ENCODE assay signal across 14 cellular contexts in genomic region chr6:7165736-7166296, GRCh38. TPM values are rescaled to one million over a fixed set of nuclear protein-coding genes. Genes with fewer than 3 reads are reported as not detected.
DNase-seq lines count a peak whose midpoint lies in the region; ATAC-seq and TF ChIP-seq lines count a peak whose summit lies in the region.
"Had no signal": no experiment of that assay in that cellular context is flagged by ENCODE, and none has a peak within 500 bp of the region (broad histone marks: within the 10 kb centered on the region; RNA-seq: fewer than 3 reads in every experiment).

No MANE protein-coding gene starts in this region.

- no peaks in the 10 kb centered on the region for H3K9me2 ChIP-seq in OCI-LY7 (ENCODE audit: insufficient read depth, low read length)

- peaks cover 4% of the 10 kb centered on the region for H3K4me1 Mint-ChIP-seq in T-helper 2 cell treated with Interferon-gamma antibody and Interleukin-4, amounts not matched to agents 5 μg/mL and 100 μg/mL, for 36 hours (ENCODE audit: low read depth)

- H3K27ac Mint-ChIP-seq in T-helper 2 cell treated with Interferon-gamma antibody and Interleukin-4, amounts not matched to agents 5 μg/mL and 100 μg/mL, for 36 hours, result no peak overlapping the region
- H3K27ac Mint-ChIP-seq: activated CD8-positive, alpha-beta T cell treated with anti-CD3 and anti-CD28 coated beads for 36 hours; stimulated activated naive B cell treated with anti-CD40 and anti-IgM and Interleukin-4, amounts not matched to agents 10 μg/mL and 1 μg/mL and 100 μg/mL, for 72 hours had no signal

- ATAC-seq in psoas muscle (no peak), GM18498 (IDR thresholded peaks at IDR 0.05; ENCODE audit: unreplicated experiment) (no peak)
- ATAC-seq: activated CD8-positive, alpha-beta T cell treated with anti-CD3 and anti-CD28 coated beads for 36 hours; stimulated activated naive B cell treated with anti-CD40 and anti-IgM and Interleukin-4, amounts not matched to agents 10 μg/mL and 1 μg/mL and 100 μg/mL, for 72 hours had no signal

- H2AFZ ChIP-seq in OCI-LY7 (ENCODE audit: low read length), result no peak overlapping the region

- TF ChIP-seq CTCF in Peyer's patch (IDR thresholded peaks at IDR 0.05) (no peak), psoas muscle (IDR thresholded peaks at IDR 0.05) (no peak), OCI-LY7 (conservative IDR thresholded peaks at IDR 0.05; ENCODE audit: low read length) (no peak)

- H4K20me1 ChIP-seq in OCI-LY7 (ENCODE audit: insufficient read depth, low read length), result 0 out of 2 replicates have a peak, but pooled peaks cover 5% of the 10 kb centered on the region

- H3K4me1 ChIP-seq in Peyer's patch (peaks cover 4 to 81% (median 19%) of the 10 kb centered on the region in 4 donors), psoas muscle (peaks cover 85% of the 10 kb centered on the region), OCI-LY7 (ENCODE audit: insufficient read depth, low read length, poor library complexity, severe bottlenecking) (peaks cover 5% of the 10 kb centered on the region)

- H3K79me2 ChIP-seq in OCI-LY7 (ENCODE audit: insufficient read depth, low read depth, low read length), result no peaks in the 10 kb centered on the region

- H3K36me3 ChIP-seq in Peyer's patch, result no peaks in the 10 kb centered on the region
- no peaks in the 10 kb centered on the region for H3K36me3 ChIP-seq in psoas muscle (ENCODE audit: insufficient read depth in 1 of 2, low read depth in 1 of 2)
- H3K36me3 ChIP-seq in OCI-LY7 (ENCODE audit: insufficient read depth, low read length), result no peaks in the 10 kb centered on the region

- no TSS peak for BruUV-seq in OCI-LY7 (replicated peaks; lab: Mats Ljungman, UMichigan)

- POLR2A ChIA-PET in OCI-LY7 (lab: Charles Lee), result interaction anchor here (0.5 to 0.7 kb wide), 2 partner anchors 19 to 1558 kb away, joined by 3 read pairs; no protein-coding TSS in a partner anchor

- peaks cover 10% of the 10 kb centered on the region for H3K36me3 Mint-ChIP-seq in T-helper 2 cell treated with Interferon-gamma antibody and Interleukin-4, amounts not matched to agents 5 μg/mL and 100 μg/mL, for 36 hours (ENCODE audit: low read depth)

- no peak for TF ChIP-seq POLR2A in Peyer's patch (IDR thresholded peaks at IDR 0.05)

- DNase-seq in D341Med (ENCODE audit: low spot score) (peak; percentile 47), Peyer's patch (no peak), glomerular visceral epithelial cell (ENCODE audit: extremely low spot score) (peak; percentile 69), psoas muscle (no peak), OCI-LY7 (ENCODE audit: low spot score) (no peak)
- no peak for DNase-seq in activated CD4-positive, alpha-beta T cell treated with anti-CD3 and anti-CD28 coated beads for 48 hours
- no peak for DNase-seq in T-helper 2 cell treated with Interferon-gamma antibody and Interleukin-4, amounts not matched to agents 5 μg/mL and 100 μg/mL, for 36 hours (ENCODE audit: low spot score)
- DNase-seq: activated CD8-positive, alpha-beta T cell treated with anti-CD3 and anti-CD28 coated beads for 36 hours; amniotic stem cell; NCI-H1105; stimulated activated CD4-positive, alpha-beta T cell treated with anti-CD3 and anti-CD28 coated beads, Interleukin-12 subunit alpha, Interleukin-12 subunit beta, amount 100 ng/mL, for 4 hours; stimulated activated naive B cell treated with anti-CD40 and anti-IgM and Interleukin-4, amounts not matched to agents 10 μg/mL and 1 μg/mL and 100 μg/mL, for 72 hours had no signal

- H3K27ac ChIP-seq in Peyer's patch (peak overlapping the region in 3 of 4 donors; percentile 12 to 68 (median 51)), psoas muscle (peak overlapping the region; percentile 81), OCI-LY7 (ENCODE audit: low read depth, low read length, poor library complexity, severe bottlenecking) (no peak overlapping the region)

- H3K9me3 Mint-ChIP-seq in T-helper 2 cell treated with Interferon-gamma antibody and Interleukin-4, amounts not matched to agents 5 μg/mL and 100 μg/mL, for 36 hours, result no peaks in the 10 kb centered on the region
- H3K9me3 Mint-ChIP-seq: activated CD8-positive, alpha-beta T cell treated with anti-CD3 and anti-CD28 coated beads for 36 hours; stimulated activated naive B cell treated with anti-CD40 and anti-IgM and Interleukin-4, amounts not matched to agents 10 μg/mL and 1 μg/mL and 100 μg/mL, for 72 hours had no signal

- no peak overlapping the region for H3K4me3 Mint-ChIP-seq in T-helper 2 cell treated with Interferon-gamma antibody and Interleukin-4, amounts not matched to agents 5 μg/mL and 100 μg/mL, for 36 hours
- H3K4me3 Mint-ChIP-seq: activated CD8-positive, alpha-beta T cell treated with anti-CD3 and anti-CD28 coated beads for 36 hours; stimulated activated naive B cell treated with anti-CD40 and anti-IgM and Interleukin-4, amounts not matched to agents 10 μg/mL and 1 μg/mL and 100 μg/mL, for 72 hours had no signal

- H3K4me3 ChIP-seq in Peyer's patch (no peak overlapping the region), psoas muscle (no peak overlapping the region), OCI-LY7 (ENCODE audit: low read depth, low read length, poor library complexity, severe bottlenecking) (no peak overlapping the region)
- H3K4me3 ChIP-seq: lung had no signal

- no peaks in the 10 kb centered on the region for H3K27me3 Mint-ChIP-seq in T-helper 2 cell treated with Interferon-gamma antibody and Interleukin-4, amounts not matched to agents 5 μg/mL and 100 μg/mL, for 36 hours (ENCODE audit: low read depth)
- H3K27me3 Mint-ChIP-seq: activated CD8-positive, alpha-beta T cell treated with anti-CD3 and anti-CD28 coated beads for 36 hours; stimulated activated naive B cell treated with anti-CD40 and anti-IgM and Interleukin-4, amounts not matched to agents 10 μg/mL and 1 μg/mL and 100 μg/mL, for 72 hours had no signal

- CTCF ChIA-PET in OCI-LY7 (lab: Charles Lee; ENCODE audit: unreplicated experiment), result no interaction called here

- H3K9me3 ChIP-seq in Peyer's patch (no peaks in the 10 kb centered on the region), psoas muscle (no peaks in the 10 kb centered on the region), OCI-LY7 (ENCODE audit: low read length) (no peaks in the 10 kb centered on the region)

- H3K4me2 ChIP-seq in OCI-LY7 (ENCODE audit: low read length), result no peak overlapping the region

- H3K27me3 ChIP-seq in Peyer's patch, result no peaks in the 10 kb centered on the region
- H3K27me3 ChIP-seq in psoas muscle (ENCODE audit: insufficient read depth in 3 of 3, low read length in 2 of 3), result no peaks in the 10 kb centered on the region

- 67 to 79% (median 70%) methylated on average over 4 to 5 of the region's 5 CpGs for WGBS in psoas muscle, 3 donors

- intact Hi-C loops in psoas muscle (cut with DNase I), result no loop called here
- intact Hi-C loops in OCI-LY7 (cut with micrococcal nuclease; ENCODE audit: unreplicated experiment), result no loop called here

RNA-seq across cellular contexts. Expression of gene RREB1, which starts 58.1 kb away (rescaled TPM):
- 100 to 1,000 TPM in 3 of 4 donors, 10 to 100 TPM in 1; 65.0 to 118 (median 113) TPM for total RNA-seq in Peyer's patch
- 10 to 100 TPM; 32.7 to 49.4 (median 39.6) TPM for total RNA-seq in psoas muscle
- polyA plus RNA-seq in psoas muscle, result 10 to 100 TPM in 1 of 3 donors, 1 to 10 TPM in 2; 4.6 to 15.1 (median 8.9) TPM
- 3.4 and 4.4 TPM in 2 replicates for total RNA-seq in OCI-LY7 (2014; rRNA removed; shearing (Covaris generic))
- 5.5 and 7.1 TPM in 2 replicates for total RNA-seq in OCI-LY7 (2022)

Comparison
In these comparisons a context has a peak if more than half of its experiments do, and no peak if none do; other contexts are left out.
1. DNase-seq: peak in D341Med (single experiment) and glomerular visceral epithelial cell (single experiment); none in Peyer's patch (0 of 3), psoas muscle (0 of 2), OCI-LY7 (single experiment), activated CD4-positive, alpha-beta T cell treated with anti-CD3 and anti-CD28 coated beads for 48 hours (single experiment) and T-helper 2 cell treated with Interferon-gamma antibody and Interleukin-4, amounts not matched to agents 5 μg/mL and 100 μg/mL, for 36 hours (single experiment).
2. RNA of gene RREB1, which starts 58.1 kb away (total RNA-seq): 65.0 to 118 TPM in Peyer's patch and 32.7 to 49.4 TPM in psoas muscle; 3.4 to 7.1 TPM in OCI-LY7; every median in the first group is over 4 times any median in the second.